Comparison of ENCODE assay signal across 8 cellular contexts in the genomic region with DNA sequence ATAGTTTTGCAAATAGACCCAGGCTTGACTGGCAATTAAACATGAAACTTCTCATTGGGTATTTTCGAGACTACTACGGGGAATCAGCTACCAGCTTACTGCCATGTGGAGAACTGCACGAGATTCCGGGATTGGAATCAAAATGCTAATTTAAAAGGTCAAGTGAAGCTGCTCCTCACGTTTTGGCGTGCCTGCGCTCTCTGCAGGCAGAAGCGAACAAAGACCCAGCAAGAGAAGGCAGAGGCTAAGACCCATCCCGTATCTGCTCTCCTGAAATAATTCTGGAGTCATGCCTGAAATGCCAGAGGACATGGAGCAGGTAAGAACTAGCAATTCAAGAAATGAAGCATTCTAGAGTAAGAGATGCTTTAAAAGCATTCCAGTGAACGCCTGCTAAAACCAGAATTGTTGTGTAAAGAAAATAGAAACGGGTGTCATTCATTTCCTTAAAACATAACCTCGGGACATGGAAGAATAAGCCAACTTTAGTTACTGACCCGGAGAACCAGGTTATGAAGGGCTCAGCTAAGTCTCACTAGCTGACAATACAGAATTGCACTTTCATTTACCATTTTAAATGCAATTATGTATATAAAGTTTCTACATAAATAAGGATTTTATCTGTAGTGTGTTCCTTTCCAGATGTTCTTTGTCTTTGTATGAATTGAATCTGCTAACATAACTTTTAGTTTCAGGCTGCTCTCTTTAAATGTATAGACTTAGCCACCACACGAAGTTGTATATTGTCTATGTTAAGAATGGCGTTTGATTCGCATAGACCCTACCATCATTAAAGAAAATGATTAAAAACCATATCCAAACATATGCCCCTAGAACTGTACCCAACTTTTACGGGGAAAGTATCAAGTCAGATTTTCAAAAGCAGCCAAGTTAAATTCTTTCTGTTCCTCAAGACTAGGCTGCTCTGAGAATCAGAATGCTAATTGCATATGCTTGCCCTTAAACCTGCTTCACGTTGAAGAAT. TPM values are rescaled to one million over a fixed set of nuclear protein-coding genes. Genes with fewer than 3 reads are reported as not detected.
DNase-seq lines count a peak whose midpoint lies in the region; ATAC-seq, FAIRE-seq and TF ChIP-seq lines count a peak whose summit lies in the region.

No MANE protein-coding gene starts in this region.

- no peaks in the 10 kb centered on the region for H3K27me3 ChIP-seq in CD4-positive, CD25-positive, alpha-beta regulatory T cell (ENCODE audit: control insufficient read depth, insufficient read depth, low read length)
- H3K27me3 ChIP-seq in OCI-LY3 (ENCODE audit: low read depth, low read length), result no peaks in the 10 kb centered on the region
- H3K27me3 ChIP-seq in gastroesophageal sphincter, result no peaks in the 10 kb centered on the region
- no peaks in the 10 kb centered on the region for H3K27me3 ChIP-seq in neural progenitor cell
- H3K27me3 ChIP-seq in aorta (ENCODE audit: control insufficient read depth in 1 of 2, insufficient read depth in 2 of 2, low read length in 1 of 2), result peaks cover 0 to under 1% of the 10 kb centered on the region in 2 donors

- H2AFZ ChIP-seq in OCI-LY3 (ENCODE audit: low read depth, low read length) (peak overlapping the region; percentile 90), neural progenitor cell (replicated peaks) (peak overlapping the region; percentile 35)

- FAIRE-seq in H54 (lab: Jason Lieb, UNC), result peak; percentile 93

- H3K27ac Mint-ChIP-seq in CD4-positive, CD25-positive, alpha-beta regulatory T cell, result peak overlapping the region; percentile 99 to 100 (median 100)
- peak overlapping the region; percentile 100 for H3K27ac Mint-ChIP-seq in activated naive CD4-positive, alpha-beta T cell treated with anti-CD3 and anti-CD28 coated beads, Interleukin-2, amount 50 U/mL, for 24 hours
- peak overlapping the region; percentile 100 for H3K27ac Mint-ChIP-seq in neural progenitor cell

- H3K4me3 Mint-ChIP-seq in CD4-positive, CD25-positive, alpha-beta regulatory T cell, result peak overlapping the region; percentile 94 to 99 (median 96)
- H3K4me3 Mint-ChIP-seq in activated naive CD4-positive, alpha-beta T cell treated with anti-CD3 and anti-CD28 coated beads, Interleukin-2, amount 50 U/mL, for 24 hours, result peak overlapping the region; percentile 89
- peak overlapping the region; percentile 92 for H3K4me3 Mint-ChIP-seq in neural progenitor cell

- peaks cover 33% of the 10 kb centered on the region for H3F3A ChIP-seq in neural progenitor cell (ENCODE audit: low read depth)

- TF ChIP-seq EP300 in gastroesophageal sphincter (IDR thresholded peaks at IDR 0.05), result no peak

- peaks cover 5 to 37% (median 29%) of the 10 kb centered on the region in 4 donors for H3K4me1 Mint-ChIP-seq in CD4-positive, CD25-positive, alpha-beta regulatory T cell
- peaks cover 28% of the 10 kb centered on the region for H3K4me1 Mint-ChIP-seq in activated naive CD4-positive, alpha-beta T cell treated with anti-CD3 and anti-CD28 coated beads, Interleukin-2, amount 50 U/mL, for 24 hours
- peaks cover 34% of the 10 kb centered on the region for H3K4me1 Mint-ChIP-seq in neural progenitor cell

- no peaks in the 10 kb centered on the region for H3K36me3 Mint-ChIP-seq in CD4-positive, CD25-positive, alpha-beta regulatory T cell
- no peaks in the 10 kb centered on the region for H3K36me3 Mint-ChIP-seq in activated naive CD4-positive, alpha-beta T cell treated with anti-CD3 and anti-CD28 coated beads, Interleukin-2, amount 50 U/mL, for 24 hours
- H3K36me3 Mint-ChIP-seq in neural progenitor cell, result no peaks in the 10 kb centered on the region

- peak overlapping the region; percentile 99 for H3K27ac ChIP-seq in CD4-positive, CD25-positive, alpha-beta regulatory T cell (ENCODE audit: insufficient read depth, low read length, poor library complexity, severe bottlenecking)
- peak overlapping the region; percentile 87 for H3K27ac ChIP-seq in OCI-LY3 (ENCODE audit: low read length)
- peak overlapping the region; percentile 86 to 98 (median 97) for H3K27ac ChIP-seq in gastroesophageal sphincter
- H3K27ac ChIP-seq in neural progenitor cell, result peak overlapping the region; percentile 93
- peak overlapping the region; percentile 81 to 99 for H3K27ac ChIP-seq in aorta (ENCODE audit: low read depth in 1 of 2, low read length in 2 of 2)

- peak in 1 of 3 donors; percentile 59 for DNase-seq in CD4-positive, CD25-positive, alpha-beta regulatory T cell
- DNase-seq in H54 (ENCODE audit: insufficient read length, low spot score) (no peak), neural progenitor cell (ENCODE audit: low spot score) (peak; percentile 74), aorta (peak in 1 of 2 donors; percentile 62), NCI-H2171 (lab: John Stamatoyannopoulos, UW) (no peak)

- intact Hi-C loops in aorta (cut with DNase I), result loop anchor here in 1 of 2 donors (2.0 kb wide), 1 partner anchor 67 kb away; a partner anchor contains a TSS

- peak; percentile 46 for TF ChIP-seq CTCF in OCI-LY3 (IDR thresholded peaks at IDR 0.05; ENCODE audit: low read depth, low read length)
- TF ChIP-seq CTCF in gastroesophageal sphincter (IDR thresholded peaks at IDR 0.05), result peak in 3 of 4 experiments; percentile 14 to 56 (median 31)
- peak; percentile 43 for TF ChIP-seq CTCF in neural progenitor cell (IDR thresholded peaks at IDR 0.05)

- peaks cover 14% of the 10 kb centered on the region for H4K20me1 ChIP-seq in OCI-LY3 (ENCODE audit: insufficient read depth, low read length)
- H4K20me1 ChIP-seq in neural progenitor cell (ENCODE audit: low read depth), result peaks cover 27% of the 10 kb centered on the region

- peak overlapping the region; percentile 95 for H3K4me3 ChIP-seq in CD4-positive, CD25-positive, alpha-beta regulatory T cell (ENCODE audit: low read depth, low read length)
- peak overlapping the region; percentile 98 for H3K4me3 ChIP-seq in OCI-LY3 (ENCODE audit: low read length)
- peak overlapping the region; percentile 49 to 79 for H3K4me3 ChIP-seq in gastroesophageal sphincter
- H3K4me3 ChIP-seq in neural progenitor cell, result peak overlapping the region; percentile 90
- H3K4me3 ChIP-seq in aorta (ENCODE audit: low read length in 2 of 2), result peak overlapping the region; percentile 43 to 83

- peak overlapping the region; percentile 89 for H3K9ac ChIP-seq in OCI-LY3 (ENCODE audit: low read length)
- H3K9ac ChIP-seq in neural progenitor cell, result no peak overlapping the region

- no peaks in the 10 kb centered on the region for H3K36me3 ChIP-seq in CD4-positive, CD25-positive, alpha-beta regulatory T cell (ENCODE audit: control insufficient read depth, insufficient read depth, low read length)
- no peaks in the 10 kb centered on the region for H3K36me3 ChIP-seq in OCI-LY3 (replicated peaks; ENCODE audit: low read depth, low read length)
- no peaks in the 10 kb centered on the region for H3K36me3 ChIP-seq in gastroesophageal sphincter
- no peaks in the 10 kb centered on the region for H3K36me3 ChIP-seq in neural progenitor cell
- no peaks in the 10 kb centered on the region for H3K36me3 ChIP-seq in aorta (ENCODE audit: control insufficient read depth in 1 of 2, insufficient read depth in 2 of 2, low read length in 1 of 2)

- WGBS in gastroesophageal sphincter (ENCODE audit: low coverage in 1 of 2), 2 donors, result 0 to 2% methylated on average over 15 to 18 of the region's 18 CpGs
- 1% methylated on average over 18 of the region's 18 CpGs for WGBS in aorta, 2 donors

- H3K79me2 ChIP-seq in OCI-LY3 (ENCODE audit: low read length), result peaks cover 35% of the 10 kb centered on the region
- H3K79me2 ChIP-seq in neural progenitor cell (ENCODE audit: low read depth), result peaks cover 45% of the 10 kb centered on the region

- H3K4me1 ChIP-seq in CD4-positive, CD25-positive, alpha-beta regulatory T cell (ENCODE audit: control insufficient read depth, insufficient read depth, low read length, poor library complexity, severe bottlenecking), result peaks cover 37% of the 10 kb centered on the region
- H3K4me1 ChIP-seq in OCI-LY3 (ENCODE audit: low read length) (peaks cover 19% of the 10 kb centered on the region), gastroesophageal sphincter (peaks cover 0 to 46% (median 13%) of the 10 kb centered on the region in 3 donors), neural progenitor cell (peaks cover 31% of the 10 kb centered on the region), aorta (ENCODE audit: control insufficient read depth in 1 of 2, insufficient read depth in 2 of 2, low read length in 2 of 2) (peaks cover 0 to 5% of the 10 kb centered on the region in 2 donors)

- no peaks in the 10 kb centered on the region for H3K9me3 Mint-ChIP-seq in CD4-positive, CD25-positive, alpha-beta regulatory T cell
- no peaks in the 10 kb centered on the region for H3K9me3 Mint-ChIP-seq in activated naive CD4-positive, alpha-beta T cell treated with anti-CD3 and anti-CD28 coated beads, Interleukin-2, amount 50 U/mL, for 24 hours
- no peaks in the 10 kb centered on the region for H3K9me3 Mint-ChIP-seq in neural progenitor cell

- no peaks in the 10 kb centered on the region for H3K9me3 ChIP-seq in CD4-positive, CD25-positive, alpha-beta regulatory T cell (ENCODE audit: control insufficient read depth in 2 of 2, low read length in 2 of 2)
- H3K9me3 ChIP-seq in OCI-LY3 (ENCODE audit: insufficient read depth, low read length), result no peaks in the 10 kb centered on the region
- no peaks in the 10 kb centered on the region for H3K9me3 ChIP-seq in gastroesophageal sphincter
- no peaks in the 10 kb centered on the region for H3K9me3 ChIP-seq in neural progenitor cell (ENCODE audit: low read depth)
- no peaks in the 10 kb centered on the region for H3K9me3 ChIP-seq in aorta (ENCODE audit: control insufficient read depth, low read length)

- no peak for ATAC-seq in CD4-positive, CD25-positive, alpha-beta regulatory T cell (ENCODE audit: low read depth in 2 of 2)
- ATAC-seq in gastroesophageal sphincter (no peak), aorta (ENCODE audit: low FRiP score) (peak; percentile 53)

- H3K27me3 Mint-ChIP-seq in CD4-positive, CD25-positive, alpha-beta regulatory T cell, result no peaks in the 10 kb centered on the region
- no peaks in the 10 kb centered on the region for H3K27me3 Mint-ChIP-seq in activated naive CD4-positive, alpha-beta T cell treated with anti-CD3 and anti-CD28 coated beads, Interleukin-2, amount 50 U/mL, for 24 hours
- H3K27me3 Mint-ChIP-seq in neural progenitor cell (ENCODE audit: insufficient read depth, low read depth), result peaks cover 2% of the 10 kb centered on the region

- TF ChIP-seq POLR2A in H54 (IDR thresholded peaks at IDR 0.05; ENCODE audit: low read depth, low read length) (no peak), gastroesophageal sphincter (IDR thresholded peaks at IDR 0.05) (no peak)

- H3K4me2 ChIP-seq in OCI-LY3 (ENCODE audit: low read length), result peak overlapping the region; percentile 92
- peak overlapping the region; percentile 94 for H3K4me2 ChIP-seq in neural progenitor cell

RNA-seq across cellular contexts. Expression of a gene that starts 2.0 kb away (rescaled TPM):
- total RNA-seq in CD4-positive, CD25-positive, alpha-beta regulatory T cell, result 88.9 TPM
- polyA plus RNA-seq in CD4-positive, CD25-positive, alpha-beta regulatory T cell, result 100 to 1,000 TPM; 362 to 444 (median 424) TPM
- total RNA-seq in gastroesophageal sphincter, result 10 to 100 TPM; 41.4 to 70.5 (median 54.8) TPM
- 44.7 and 69.0 TPM in 2 replicates for total RNA-seq in neural progenitor cell (ENCODE audit: low replicate concordance)
- 10 to 100 TPM; 39.3 to 46.6 TPM for total RNA-seq in aorta
- polyA plus RNA-seq in aorta, result 10 to 100 TPM; 40.9 to 62.4 TPM

RNA-seq across cellular contexts. Expression of a gene that starts 43.0 kb away (rescaled TPM):
- total RNA-seq in CD4-positive, CD25-positive, alpha-beta regulatory T cell, result 1.0 TPM
- polyA plus RNA-seq in CD4-positive, CD25-positive, alpha-beta regulatory T cell, result 1 to 10 TPM in 2 of 4 donors, under 1 TPM in 2; 0.82 to 2.3 (median 1.2) TPM
- 1 to 10 TPM in 1 of 4 donors, under 1 TPM in 2, not detected in 1; 0.16 to 1.4 (median 0.54) TPM for total RNA-seq in gastroesophageal sphincter
- total RNA-seq in neural progenitor cell (ENCODE audit: low replicate concordance), result 144 and 225 TPM in 2 replicates
- 1 to 10 TPM in 1 of 2 donors, not detected in 1; 2.2 TPM for total RNA-seq in aorta
- polyA plus RNA-seq in aorta, result under 1 TPM in 1 of 2 donors, not detected in 1; 0.75 TPM

RNA-seq across cellular contexts. Expression of a gene that starts 43.5 kb away (rescaled TPM):
- total RNA-seq in CD4-positive, CD25-positive, alpha-beta regulatory T cell, result 20.7 TPM
- 10 to 100 TPM; 39.8 to 59.8 (median 47.8) TPM for polyA plus RNA-seq in CD4-positive, CD25-positive, alpha-beta regulatory T cell
- total RNA-seq in gastroesophageal sphincter, result 10 to 100 TPM in 1 of 4 donors, 1 to 10 TPM in 3; 8.9 to 13.2 (median 9.4) TPM
- 30.0 and 68.2 TPM in 2 replicates for total RNA-seq in neural progenitor cell (ENCODE audit: low replicate concordance)
- 10 to 100 TPM; 14.5 to 20.7 TPM for total RNA-seq in aorta
- polyA plus RNA-seq in aorta, result 1 to 10 TPM; 7.7 to 9.1 TPM

Comparison
In these comparisons a context has a peak if more than half of its experiments do, and no peak if none do; other contexts are left out.
1. RNA of a gene that starts 43.0 kb away (total RNA-seq): 144 to 225 TPM in neural progenitor cell; 2.2 TPM in aorta, 1.0 TPM in CD4-positive, CD25-positive, alpha-beta regulatory T cell (single experiment) and 0.16 to 1.4 TPM in gastroesophageal sphincter; every median in the first group is over 10 times any median in the second.
2. Peak in every context shown above with its lines, with median percentiles within 50 percentile points of each other: H3K27ac ChIP-seq, H3K4me3 ChIP-seq, H3K27ac Mint-ChIP-seq, H3K4me3 Mint-ChIP-seq and CTCF ChIP-seq.